In the genomic region with DNA sequence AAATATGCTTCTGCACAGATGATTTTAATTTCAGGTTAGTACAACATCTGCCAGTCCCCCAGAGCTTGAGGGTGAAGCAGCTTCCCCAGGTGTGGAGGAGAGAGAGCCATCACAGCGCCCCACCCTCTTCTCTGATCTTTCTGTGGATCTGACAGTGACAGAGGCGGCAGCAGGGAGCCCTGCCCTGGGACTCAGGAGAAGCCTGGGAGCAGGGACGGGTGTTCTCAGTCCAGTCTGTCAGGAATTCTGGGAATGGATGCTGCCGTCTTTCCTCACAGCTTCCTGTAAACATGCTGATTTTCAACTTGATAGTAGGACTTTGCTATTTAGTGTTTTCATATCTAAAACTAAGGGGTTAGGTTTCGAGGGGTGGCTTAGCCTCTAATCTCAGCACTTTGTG, we compare ENCODE assay signal across 3 cellular contexts.
TF ChIP-seq lines count a peak whose summit lies in the region.

No MANE protein-coding gene starts in this region.

TF ChIP-seq in SK-N-SH, 30 proteins besides CTCF, POLR2A, EP300 and RAD21:
- TF ChIP-seq FOSL2 (IDR thresholded peaks at IDR 0.05; ENCODE audit: borderline replicate concordance, low read depth), result no peak
- TF ChIP-seq RXRA (IDR thresholded peaks at IDR 0.05; ENCODE audit: borderline replicate concordance, low read depth), result no peak
- no peak for TF ChIP-seq GABPA (IDR thresholded peaks at IDR 0.05; ENCODE audit: low read depth)
- no peak for TF ChIP-seq MXI1 (IDR thresholded peaks at IDR 0.05; ENCODE audit: low read depth, low read length)
- TF ChIP-seq, protein P1, sequence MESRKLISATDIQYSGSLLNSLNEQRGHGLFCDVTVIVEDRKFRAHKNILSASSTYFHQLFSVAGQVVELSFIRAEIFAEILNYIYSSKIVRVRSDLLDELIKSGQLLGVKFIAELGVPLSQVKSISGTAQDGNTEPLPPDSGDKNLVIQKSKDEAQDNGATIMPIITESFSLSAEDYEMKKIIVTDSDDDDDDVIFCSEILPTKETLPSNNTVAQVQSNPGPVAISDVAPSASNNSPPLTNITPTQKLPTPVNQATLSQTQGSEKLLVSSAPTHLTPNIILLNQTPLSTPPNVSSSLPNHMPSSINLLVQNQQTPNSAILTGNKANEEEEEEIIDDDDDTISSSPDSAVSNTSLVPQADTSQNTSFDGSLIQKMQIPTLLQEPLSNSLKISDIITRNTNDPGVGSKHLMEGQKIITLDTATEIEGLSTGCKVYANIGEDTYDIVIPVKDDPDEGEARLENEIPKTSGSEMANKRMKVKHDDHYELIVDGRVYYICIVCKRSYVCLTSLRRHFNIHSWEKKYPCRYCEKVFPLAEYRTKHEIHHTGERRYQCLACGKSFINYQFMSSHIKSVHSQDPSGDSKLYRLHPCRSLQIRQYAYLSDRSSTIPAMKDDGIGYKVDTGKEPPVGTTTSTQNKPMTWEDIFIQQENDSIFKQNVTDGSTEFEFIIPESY (IDR thresholded peaks at IDR 0.05; ENCODE audit: borderline replicate concordance, low read depth), result no peak
- TF ChIP-seq TEAD4 (IDR thresholded peaks at IDR 0.05; ENCODE audit: borderline replicate concordance, insufficient read depth), result no peak
- TF ChIP-seq RCOR1 (IDR thresholded peaks at IDR 0.05; ENCODE audit: low read length), result no peak
- no peak for TF ChIP-seq JUND (IDR thresholded peaks at IDR 0.05)
- no peak for TF ChIP-seq FOXM1 (IDR thresholded peaks at IDR 0.05; ENCODE audit: low read depth)
- no peak for TF ChIP-seq TAF1 (IDR thresholded peaks at IDR 0.05; ENCODE audit: borderline replicate concordance, low read depth, low read length)
- no peak for TF ChIP-seq CHD2 (IDR thresholded peaks at IDR 0.05; ENCODE audit: low read length, partially characterized antibody)
- no peak for TF ChIP-seq SIN3A (IDR thresholded peaks at IDR 0.05; ENCODE audit: borderline replicate concordance, low read depth, low read length)
- no peak for TF ChIP-seq SMC3 (IDR thresholded peaks at IDR 0.05; ENCODE audit: low read depth, low read length)
- TF ChIP-seq NFIC (IDR thresholded peaks at IDR 0.05; ENCODE audit: borderline replicate concordance), result no peak
- TF ChIP-seq, protein P2, sequence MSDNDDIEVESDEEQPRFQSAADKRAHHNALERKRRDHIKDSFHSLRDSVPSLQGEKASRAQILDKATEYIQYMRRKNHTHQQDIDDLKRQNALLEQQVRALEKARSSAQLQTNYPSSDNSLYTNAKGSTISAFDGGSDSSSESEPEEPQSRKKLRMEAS (IDR thresholded peaks at IDR 0.05; ENCODE audit: low read depth), result no peak

TF ChIP-seq in SK-N-SH treated with all-trans-retinoic acid at 6 μM for 48 hours, 23 proteins besides CTCF, POLR2A, EP300 and RAD21 (continues in another document):
- no peak for TF ChIP-seq BACH2 (CRISPR knock-in tag; IDR thresholded peaks at IDR 0.05; ENCODE audit: borderline replicate concordance)
- no peak for TF ChIP-seq ISL1 (CRISPR knock-in tag; IDR thresholded peaks at IDR 0.05)
- TF ChIP-seq, protein P3, sequence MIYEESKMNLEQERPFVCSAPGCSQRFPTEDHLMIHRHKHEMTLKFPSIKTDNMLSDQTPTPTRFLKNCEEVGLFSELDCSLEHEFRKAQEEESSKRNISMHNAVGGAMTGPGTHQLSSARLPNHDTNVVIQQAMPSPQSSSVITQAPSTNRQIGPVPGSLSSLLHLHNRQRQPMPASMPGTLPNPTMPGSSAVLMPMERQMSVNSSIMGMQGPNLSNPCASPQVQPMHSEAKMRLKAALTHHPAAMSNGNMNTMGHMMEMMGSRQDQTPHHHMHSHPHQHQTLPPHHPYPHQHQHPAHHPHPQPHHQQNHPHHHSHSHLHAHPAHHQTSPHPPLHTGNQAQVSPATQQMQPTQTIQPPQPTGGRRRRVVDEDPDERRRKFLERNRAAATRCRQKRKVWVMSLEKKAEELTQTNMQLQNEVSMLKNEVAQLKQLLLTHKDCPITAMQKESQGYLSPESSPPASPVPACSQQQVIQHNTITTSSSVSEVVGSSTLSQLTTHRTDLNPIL (CRISPR knock-in tag; IDR thresholded peaks at IDR 0.05; ENCODE audit: low read depth), result no peak
- no peak for TF ChIP-seq ZC3H10 (CRISPR knock-in tag; IDR thresholded peaks at IDR 0.05)
- TF ChIP-seq PPARA (CRISPR knock-in tag; IDR thresholded peaks at IDR 0.05; ENCODE audit: borderline replicate concordance), result no peak
- TF ChIP-seq SNAI2 (CRISPR knock-in tag; IDR thresholded peaks at IDR 0.05), result no peak
- no peak for TF ChIP-seq ZNF70 (CRISPR knock-in tag; IDR thresholded peaks at IDR 0.05)
- TF ChIP-seq, protein P4, sequence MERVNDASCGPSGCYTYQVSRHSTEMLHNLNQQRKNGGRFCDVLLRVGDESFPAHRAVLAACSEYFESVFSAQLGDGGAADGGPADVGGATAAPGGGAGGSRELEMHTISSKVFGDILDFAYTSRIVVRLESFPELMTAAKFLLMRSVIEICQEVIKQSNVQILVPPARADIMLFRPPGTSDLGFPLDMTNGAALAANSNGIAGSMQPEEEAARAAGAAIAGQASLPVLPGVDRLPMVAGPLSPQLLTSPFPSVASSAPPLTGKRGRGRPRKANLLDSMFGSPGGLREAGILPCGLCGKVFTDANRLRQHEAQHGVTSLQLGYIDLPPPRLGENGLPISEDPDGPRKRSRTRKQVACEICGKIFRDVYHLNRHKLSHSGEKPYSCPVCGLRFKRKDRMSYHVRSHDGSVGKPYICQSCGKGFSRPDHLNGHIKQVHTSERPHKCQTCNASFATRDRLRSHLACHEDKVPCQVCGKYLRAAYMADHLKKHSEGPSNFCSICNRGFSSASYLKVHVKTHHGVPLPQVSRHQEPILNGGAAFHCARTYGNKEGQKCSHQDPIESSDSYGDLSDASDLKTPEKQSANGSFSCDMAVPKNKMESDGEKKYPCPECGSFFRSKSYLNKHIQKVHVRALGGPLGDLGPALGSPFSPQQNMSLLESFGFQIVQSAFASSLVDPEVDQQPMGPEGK (CRISPR knock-in tag; IDR thresholded peaks at IDR 0.05; ENCODE audit: borderline replicate concordance), result no peak
- TF ChIP-seq ZFP30 (CRISPR knock-in tag; IDR thresholded peaks at IDR 0.05), result no peak
- no peak for TF ChIP-seq RARB (CRISPR knock-in tag; IDR thresholded peaks at IDR 0.05)
- TF ChIP-seq, protein P5, sequence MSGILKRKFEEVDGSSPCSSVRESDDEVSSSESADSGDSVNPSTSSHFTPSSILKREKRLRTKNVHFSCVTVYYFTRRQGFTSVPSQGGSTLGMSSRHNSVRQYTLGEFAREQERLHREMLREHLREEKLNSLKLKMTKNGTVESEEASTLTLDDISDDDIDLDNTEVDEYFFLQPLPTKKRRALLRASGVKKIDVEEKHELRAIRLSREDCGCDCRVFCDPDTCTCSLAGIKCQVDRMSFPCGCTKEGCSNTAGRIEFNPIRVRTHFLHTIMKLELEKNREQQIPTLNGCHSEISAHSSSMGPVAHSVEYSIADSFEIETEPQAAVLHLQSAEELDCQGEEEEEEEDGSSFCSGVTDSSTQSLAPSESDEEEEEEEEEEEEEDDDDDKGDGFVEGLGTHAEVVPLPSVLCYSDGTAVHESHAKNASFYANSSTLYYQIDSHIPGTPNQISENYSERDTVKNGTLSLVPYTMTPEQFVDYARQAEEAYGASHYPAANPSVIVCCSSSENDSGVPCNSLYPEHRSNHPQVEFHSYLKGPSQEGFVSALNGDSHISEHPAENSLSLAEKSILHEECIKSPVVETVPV (CRISPR knock-in tag; IDR thresholded peaks at IDR 0.05), result no peak
- TF ChIP-seq, protein P6, sequence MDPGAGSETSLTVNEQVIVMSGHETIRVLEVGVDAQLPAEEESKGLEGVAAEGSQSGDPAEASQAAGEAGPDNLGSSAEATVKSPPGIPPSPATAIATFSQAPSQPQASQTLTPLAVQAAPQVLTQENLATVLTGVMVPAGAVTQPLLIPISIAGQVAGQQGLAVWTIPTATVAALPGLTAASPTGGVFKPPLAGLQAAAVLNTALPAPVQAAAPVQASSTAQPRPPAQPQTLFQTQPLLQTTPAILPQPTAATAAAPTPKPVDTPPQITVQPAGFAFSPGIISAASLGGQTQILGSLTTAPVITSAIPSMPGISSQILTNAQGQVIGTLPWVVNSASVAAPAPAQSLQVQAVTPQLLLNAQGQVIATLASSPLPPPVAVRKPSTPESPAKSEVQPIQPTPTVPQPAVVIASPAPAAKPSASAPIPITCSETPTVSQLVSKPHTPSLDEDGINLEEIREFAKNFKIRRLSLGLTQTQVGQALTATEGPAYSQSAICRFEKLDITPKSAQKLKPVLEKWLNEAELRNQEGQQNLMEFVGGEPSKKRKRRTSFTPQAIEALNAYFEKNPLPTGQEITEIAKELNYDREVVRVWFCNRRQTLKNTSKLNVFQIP (CRISPR knock-in tag; IDR thresholded peaks at IDR 0.05; ENCODE audit: borderline replicate concordance, low read depth), result no peak

TF ChIP-seq in WTC11, 78 proteins besides CTCF, POLR2A, EP300 and RAD21:
- TF ChIP-seq, protein P7, sequence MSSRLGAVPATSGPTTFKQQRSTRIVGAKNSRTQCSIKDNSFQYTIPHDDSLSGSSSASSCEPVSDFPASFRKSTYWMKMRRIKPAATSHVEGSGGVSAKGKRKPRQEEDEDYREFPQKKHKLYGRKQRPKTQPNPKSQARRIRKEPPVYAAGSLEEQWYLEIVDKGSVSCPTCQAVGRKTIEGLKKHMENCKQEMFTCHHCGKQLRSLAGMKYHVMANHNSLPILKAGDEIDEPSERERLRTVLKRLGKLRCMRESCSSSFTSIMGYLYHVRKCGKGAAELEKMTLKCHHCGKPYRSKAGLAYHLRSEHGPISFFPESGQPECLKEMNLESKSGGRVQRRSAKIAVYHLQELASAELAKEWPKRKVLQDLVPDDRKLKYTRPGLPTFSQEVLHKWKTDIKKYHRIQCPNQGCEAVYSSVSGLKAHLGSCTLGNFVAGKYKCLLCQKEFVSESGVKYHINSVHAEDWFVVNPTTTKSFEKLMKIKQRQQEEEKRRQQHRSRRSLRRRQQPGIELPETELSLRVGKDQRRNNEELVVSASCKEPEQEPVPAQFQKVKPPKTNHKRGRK (CRISPR knock-in tag; IDR thresholded peaks at IDR 0.05; ENCODE audit: borderline replicate concordance), result no peak
- TF ChIP-seq ZNF317 (CRISPR knock-in tag; IDR thresholded peaks at IDR 0.05; ENCODE audit: borderline replicate concordance, low read depth), result no peak
- no peak for TF ChIP-seq ZNF671 (CRISPR knock-in tag; IDR thresholded peaks at IDR 0.05)
- TF ChIP-seq, protein P8, sequence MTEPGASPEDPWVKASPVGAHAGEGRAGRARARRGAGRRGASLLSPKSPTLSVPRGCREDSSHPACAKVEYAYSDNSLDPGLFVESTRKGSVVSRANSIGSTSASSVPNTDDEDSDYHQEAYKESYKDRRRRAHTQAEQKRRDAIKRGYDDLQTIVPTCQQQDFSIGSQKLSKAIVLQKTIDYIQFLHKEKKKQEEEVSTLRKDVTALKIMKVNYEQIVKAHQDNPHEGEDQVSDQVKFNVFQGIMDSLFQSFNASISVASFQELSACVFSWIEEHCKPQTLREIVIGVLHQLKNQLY (CRISPR knock-in tag; IDR thresholded peaks at IDR 0.05), result no peak
- TF ChIP-seq, protein P9, sequence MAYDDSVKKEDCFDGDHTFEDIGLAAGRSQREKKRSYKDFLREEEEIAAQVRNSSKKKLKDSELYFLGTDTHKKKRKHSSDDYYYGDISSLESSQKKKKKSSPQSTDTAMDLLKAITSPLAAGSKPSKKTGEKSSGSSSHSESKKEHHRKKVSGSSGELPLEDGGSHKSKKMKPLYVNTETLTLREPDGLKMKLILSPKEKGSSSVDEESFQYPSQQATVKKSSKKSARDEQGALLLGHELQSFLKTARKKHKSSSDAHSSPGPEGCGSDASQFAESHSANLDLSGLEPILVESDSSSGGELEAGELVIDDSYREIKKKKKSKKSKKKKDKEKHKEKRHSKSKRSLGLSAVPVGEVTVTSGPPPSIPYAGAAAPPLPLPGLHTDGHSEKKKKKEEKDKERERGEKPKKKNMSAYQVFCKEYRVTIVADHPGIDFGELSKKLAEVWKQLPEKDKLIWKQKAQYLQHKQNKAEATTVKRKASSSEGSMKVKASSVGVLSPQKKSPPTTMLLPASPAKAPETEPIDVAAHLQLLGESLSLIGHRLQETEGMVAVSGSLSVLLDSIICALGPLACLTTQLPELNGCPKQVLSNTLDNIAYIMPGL (CRISPR knock-in tag; IDR thresholded peaks at IDR 0.05), result no peak
- TF ChIP-seq, protein P10, sequence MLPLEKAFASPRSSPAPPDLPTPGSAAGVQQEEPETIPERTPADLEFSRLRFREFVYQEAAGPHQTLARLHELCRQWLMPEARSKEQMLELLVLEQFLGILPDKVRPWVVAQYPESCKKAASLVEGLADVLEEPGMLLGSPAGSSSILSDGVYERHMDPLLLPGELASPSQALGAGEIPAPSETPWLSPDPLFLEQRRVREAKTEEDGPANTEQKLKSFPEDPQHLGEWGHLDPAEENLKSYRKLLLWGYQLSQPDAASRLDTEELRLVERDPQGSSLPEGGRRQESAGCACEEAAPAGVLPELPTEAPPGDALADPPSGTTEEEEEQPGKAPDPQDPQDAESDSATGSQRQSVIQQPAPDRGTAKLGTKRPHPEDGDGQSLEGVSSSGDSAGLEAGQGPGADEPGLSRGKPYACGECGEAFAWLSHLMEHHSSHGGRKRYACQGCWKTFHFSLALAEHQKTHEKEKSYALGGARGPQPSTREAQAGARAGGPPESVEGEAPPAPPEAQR (CRISPR knock-in tag; IDR thresholded peaks at IDR 0.05), result no peak
- TF ChIP-seq, protein P11, sequence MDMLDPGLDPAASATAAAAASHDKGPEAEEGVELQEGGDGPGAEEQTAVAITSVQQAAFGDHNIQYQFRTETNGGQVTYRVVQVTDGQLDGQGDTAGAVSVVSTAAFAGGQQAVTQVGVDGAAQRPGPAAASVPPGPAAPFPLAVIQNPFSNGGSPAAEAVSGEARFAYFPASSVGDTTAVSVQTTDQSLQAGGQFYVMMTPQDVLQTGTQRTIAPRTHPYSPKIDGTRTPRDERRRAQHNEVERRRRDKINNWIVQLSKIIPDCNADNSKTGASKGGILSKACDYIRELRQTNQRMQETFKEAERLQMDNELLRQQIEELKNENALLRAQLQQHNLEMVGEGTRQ (CRISPR knock-in tag; IDR thresholded peaks at IDR 0.05), result no peak
